40 cellular contexts compared by ENCODE assay signal in the genomic region with DNA sequence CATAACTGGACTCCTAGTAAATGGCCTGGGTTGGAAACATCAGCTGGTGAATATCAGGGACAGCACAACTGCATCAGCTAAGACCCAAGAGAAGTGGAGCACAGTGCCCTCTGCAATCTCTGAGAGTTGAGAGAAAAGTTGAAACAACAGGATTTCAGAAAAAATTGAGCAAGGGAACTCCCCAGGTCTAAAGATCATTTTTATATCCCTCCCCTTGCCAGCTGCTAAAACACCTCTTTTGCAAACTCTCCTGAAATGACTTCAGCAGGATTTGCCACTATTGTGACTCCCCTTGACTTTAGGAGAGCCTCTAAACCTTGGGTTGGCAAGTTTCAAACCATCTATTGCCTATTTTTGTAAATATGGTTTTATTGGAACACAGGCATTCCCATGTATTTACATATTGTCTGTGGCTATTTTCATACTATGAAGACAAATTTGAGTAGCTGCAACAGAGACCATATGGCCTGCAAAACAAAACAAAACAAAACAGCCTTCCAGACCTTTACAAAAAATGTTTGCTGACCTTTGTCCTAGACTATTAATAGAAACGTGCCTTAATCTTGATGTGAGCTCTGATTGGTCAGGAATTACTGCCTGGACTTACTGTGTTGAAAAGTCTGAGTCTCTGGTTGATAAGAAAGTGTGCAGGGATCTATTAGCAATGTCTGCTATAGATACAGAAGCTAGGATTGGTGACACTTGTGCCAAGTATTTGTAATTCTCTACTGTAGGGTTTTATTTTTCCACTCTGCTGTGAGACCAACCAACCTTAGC. TPM values are rescaled to one million over a fixed set of nuclear protein-coding genes. Genes with fewer than 3 reads are reported as not detected.
"Had no signal": no experiment of that assay in that cellular context is flagged by ENCODE, and none has a peak within 500 bp of the region (broad histone marks: within the 10 kb centered on the region; RNA-seq: fewer than 3 reads in every experiment).

No MANE protein-coding gene starts in this region.

- H3K4me3 ChIP-seq: adrenal gland, body of pancreas, breast epithelium, MG63, PC-9 had no signal

- DNase-seq: activated B cell treated with CpG ODN at 0.5 μM for 24 hours; activated CD4-positive, alpha-beta memory T cell treated with anti-CD3 and anti-CD28 coated beads for 36 hours; activated CD4-positive, alpha-beta T cell treated with anti-CD3 and anti-CD28 coated beads for 4 hours; activated CD4-positive, alpha-beta T cell treated with anti-CD3 and anti-CD28 coated beads, Interleukin-2, amount 50 U/mL, for 1 hour; activated CD4-positive, CD25-positive, alpha-beta regulatory T cell treated with anti-CD3 and anti-CD28 coated beads, Interleukin-2, amount 50 U/mL, for 72 hours; activated CD8-positive, alpha-beta memory T cell treated with anti-CD3 and anti-CD28 coated beads, Interleukin-2, amount 50 U/mL, for 4 hours; activated gamma-delta T cell treated with Interleukin-2 at 50 U/mL for 16 hours; activated naive CD4-positive, alpha-beta T cell treated with anti-CD3 and anti-CD28 coated beads for 36 hours; activated T-cell treated with anti-CD3 and anti-CD28 coated beads for 4 hours; activated T-cell treated with anti-CD3 and anti-CD28 coated beads, Interleukin-2, amount 50 U/mL, for 4 hours; adrenal gland; body of pancreas; caudate nucleus; cerebellar nuclear complex; Kasumi-1; KG1; MG63; NCI-H1092 treated with DMSO at 0.1 percent for 48 hours; NCI-H1417; NCI-H146; NCI-H187; NCI-H2029 treated with DMSO at 0.1 percent for 48 hours; NCI-H345; NCI-H510A; NCI-H69; PC-9; SIG-M5; SW 1271; T-helper 1 cell; T-helper 2 cell; T-helper 9 cell had no signal

- ATAC-seq: activated naive CD4-positive, alpha-beta T cell treated with anti-CD3 and anti-CD28 coated beads, Interleukin-2, amount 50 U/mL, for 72 hours; activated T-cell treated with anti-CD3 and anti-CD28 coated beads, Interleukin-2, amount 50 U/mL, for 4 hours; body of pancreas; Right ventricle myocardium inferior had no signal

- H3K27me3 ChIP-seq: adrenal gland, body of pancreas, breast epithelium, MG63 had no signal

- H3K9me3 ChIP-seq: adrenal gland, body of pancreas, breast epithelium, MG63 had no signal

- H3K27ac ChIP-seq: adrenal gland, body of pancreas, breast epithelium, PC-9, RWPE1, VCaP had no signal

- H3K36me3 ChIP-seq: adrenal gland, breast epithelium, MG63 had no signal

- H3K4me1 ChIP-seq: adrenal gland, breast epithelium had no signal

- H3K4me2 ChIP-seq: PC-9 had no signal

- H2AFZ ChIP-seq: PC-9 had no signal

RNA-seq across cellular contexts. Expression of gene PLPPR1, which starts 37.7 kb away (rescaled TPM):
- total RNA-seq: activated B cell treated with CpG ODN at 0.5 μM for 24 hours; activated CD4-positive, alpha-beta memory T cell treated with anti-CD3 and anti-CD28 coated beads for 36 hours; activated naive CD4-positive, alpha-beta T cell treated with anti-CD3 and anti-CD28 coated beads for 36 hours; activated naive CD4-positive, alpha-beta T cell treated with anti-CD3 and anti-CD28 coated beads, Interleukin-2, amount 50 U/mL, for 72 hours; activated T-cell treated with anti-CD3 and anti-CD28 coated beads, Interleukin-2, amount 50 U/mL, for 4 hours; activated T-helper 1 cell treated with anti-CD3 and anti-CD28 coated beads, Interleukin-12 subunit alpha, Interleukin-12 subunit beta, Interleukin-2, Interleukin-4 antibody, amounts not matched to agents 30 ng/mL and 10 ng/mL and 1 ng/mL, durations not matched to agents 14 hours and 24 hours and 36 hours; astrocyte; OCI-LY7; PC-9; Right ventricle myocardium inferior; SK-MEL-5 had no signal
